In genomic region chr1:3428899-3429298, GRCh38 we compare ENCODE assay signal across 32 cellular contexts. TPM values are rescaled to one million over a fixed set of nuclear protein-coding genes. Genes with fewer than 3 reads are reported as not detected.
"Had no signal": no experiment of that assay in that cellular context is flagged by ENCODE, and none has a peak within 500 bp of the region (broad histone marks: within the 10 kb centered on the region; RNA-seq: fewer than 3 reads in every experiment).

No MANE protein-coding gene starts in this region.

- H3K9me3 Mint-ChIP-seq: activated CD4-positive, alpha-beta memory T cell treated with anti-CD3 and anti-CD28 coated beads, Interleukin-2, amount 10 ng/mL, durations not matched to agents 7 days and 5 days; activated CD4-positive, alpha-beta T cell treated with anti-CD3 and anti-CD28 coated beads, Interleukin-2, amount 10 ng/mL, durations not matched to agents 7 days and 5 days; activated naive CD8-positive, alpha-beta T cell treated with anti-CD3 and anti-CD28 coated beads for 36 hours; activated naive CD8-positive, alpha-beta T cell treated with anti-CD3 and anti-CD28 coated beads, Interleukin-2, amount 50 U/mL, for 24 hours; activated T-cell treated with anti-CD3 and anti-CD28 coated beads, Interleukin-2, amount 50 U/mL, for 24 hours; activated T-cell treated with anti-CD3 and anti-CD28 coated beads, Interleukin-2, amount 50 U/mL, for 72 hours; brain; dendritic cell treated with granulocyte-macrophage colony-stimulating factor and Interleukin-4, amounts not matched to agents 40 ng/mL and 50 ng/mL, for 4 days; endodermal cell; T-helper 2 cell treated with Interferon-gamma antibody and Interleukin-4, amounts not matched to agents 5 μg/mL and 100 μg/mL, for 36 hours; WTC11 had no signal

- H3K27ac Mint-ChIP-seq: activated CD4-positive, alpha-beta memory T cell treated with anti-CD3 and anti-CD28 coated beads, Interleukin-2, amount 10 ng/mL, durations not matched to agents 7 days and 5 days; activated CD4-positive, alpha-beta T cell treated with anti-CD3 and anti-CD28 coated beads, Interleukin-2, amount 10 ng/mL, durations not matched to agents 7 days and 5 days; activated naive CD8-positive, alpha-beta T cell treated with anti-CD3 and anti-CD28 coated beads for 36 hours; activated naive CD8-positive, alpha-beta T cell treated with anti-CD3 and anti-CD28 coated beads, Interleukin-2, amount 50 U/mL, for 24 hours; activated T-cell treated with anti-CD3 and anti-CD28 coated beads, Interleukin-2, amount 50 U/mL, for 24 hours; activated T-cell treated with anti-CD3 and anti-CD28 coated beads, Interleukin-2, amount 50 U/mL, for 72 hours; dendritic cell treated with granulocyte-macrophage colony-stimulating factor and Interleukin-4, amounts not matched to agents 40 ng/mL and 50 ng/mL, for 4 days; endodermal cell; T-helper 17 cell; T-helper 2 cell treated with Interferon-gamma antibody and Interleukin-4, amounts not matched to agents 5 μg/mL and 100 μg/mL, for 36 hours; WTC11 had no signal

- ATAC-seq: activated naive CD8-positive, alpha-beta T cell treated with anti-CD3 and anti-CD28 coated beads, Interleukin-2, amount 50 U/mL, for 24 hours; activated T-cell treated with anti-CD3 and anti-CD28 coated beads, Interleukin-2, amount 50 U/mL, for 72 hours; esophagus mucosa; T-helper 17 cell; WTC11 had no signal

- H3K36me3 ChIP-seq: adrenal gland had no signal

- H3K4me3 Mint-ChIP-seq: activated CD4-positive, alpha-beta memory T cell treated with anti-CD3 and anti-CD28 coated beads, Interleukin-2, amount 10 ng/mL, durations not matched to agents 7 days and 5 days; activated CD4-positive, alpha-beta T cell treated with anti-CD3 and anti-CD28 coated beads, Interleukin-2, amount 10 ng/mL, durations not matched to agents 7 days and 5 days; activated naive CD8-positive, alpha-beta T cell treated with anti-CD3 and anti-CD28 coated beads for 36 hours; activated naive CD8-positive, alpha-beta T cell treated with anti-CD3 and anti-CD28 coated beads, Interleukin-2, amount 50 U/mL, for 24 hours; activated T-cell treated with anti-CD3 and anti-CD28 coated beads, Interleukin-2, amount 50 U/mL, for 24 hours; activated T-cell treated with anti-CD3 and anti-CD28 coated beads, Interleukin-2, amount 50 U/mL, for 72 hours; brain; dendritic cell treated with granulocyte-macrophage colony-stimulating factor and Interleukin-4, amounts not matched to agents 40 ng/mL and 50 ng/mL, for 4 days; endodermal cell; T-helper 17 cell; T-helper 2 cell treated with Interferon-gamma antibody and Interleukin-4, amounts not matched to agents 5 μg/mL and 100 μg/mL, for 36 hours; WTC11 had no signal

- H3K27me3 ChIP-seq: adrenal gland, ascending aorta, dorsolateral prefrontal cortex had no signal

- H3K4me3 ChIP-seq: adrenal gland, ascending aorta, coronary artery, dorsolateral prefrontal cortex had no signal

- H3K9me3 ChIP-seq: adrenal gland, ascending aorta had no signal

- DNase-seq: activated CD4-positive, alpha-beta memory T cell treated with anti-CD3 and anti-CD28 coated beads, Interleukin-2, amount 10 ng/mL, durations not matched to agents 7 days and 5 days; activated CD4-positive, alpha-beta T cell treated with anti-CD3 and anti-CD28 coated beads for 1 hour; activated CD4-positive, alpha-beta T cell treated with anti-CD3 and anti-CD28 coated beads for 4 hours; activated CD4-positive, alpha-beta T cell treated with anti-CD3 and anti-CD28 coated beads, Interleukin-2, amount 10 ng/mL, durations not matched to agents 7 days and 5 days; activated CD4-positive, alpha-beta T cell treated with anti-CD3 and anti-CD28 coated beads, Interleukin-2, amount 50 U/mL, for 4 hours; activated CD8-positive, alpha-beta memory T cell treated with anti-CD3 and anti-CD28 coated beads, Interleukin-2, amount 50 U/mL, for 48 hours; activated gamma-delta T cell; activated naive CD4-positive, alpha-beta T cell; activated naive CD4-positive, alpha-beta T cell treated with anti-CD3 and anti-CD28 coated beads, Interleukin-2, amount 50 U/mL, for 16 hours; activated naive CD8-positive, alpha-beta T cell treated with anti-CD3 and anti-CD28 coated beads for 36 hours; activated naive CD8-positive, alpha-beta T cell treated with anti-CD3 and anti-CD28 coated beads, Interleukin-2, amount 50 U/mL, for 24 hours; activated T-cell treated with anti-CD3 and anti-CD28 coated beads for 4 hours; activated T-cell treated with anti-CD3 and anti-CD28 coated beads, Interleukin-2, amount 50 U/mL, for 24 hours; activated T-cell treated with anti-CD3 and anti-CD28 coated beads, Interleukin-2, amount 50 U/mL, for 72 hours; adrenal gland; central memory CD4-positive, alpha-beta T cell; cerebellar nuclear complex; dorsolateral prefrontal cortex; effector memory CD4-positive, alpha-beta T cell; endodermal cell; foreskin fibroblast; T-helper 1 cell; T-helper 17 cell; T1000 had no signal

- H3K27ac ChIP-seq: adrenal gland, ascending aorta, coronary artery had no signal

- H3K4me1 Mint-ChIP-seq: activated CD4-positive, alpha-beta memory T cell treated with anti-CD3 and anti-CD28 coated beads, Interleukin-2, amount 10 ng/mL, durations not matched to agents 7 days and 5 days; activated CD4-positive, alpha-beta T cell treated with anti-CD3 and anti-CD28 coated beads, Interleukin-2, amount 10 ng/mL, durations not matched to agents 7 days and 5 days; activated naive CD8-positive, alpha-beta T cell treated with anti-CD3 and anti-CD28 coated beads for 36 hours; activated naive CD8-positive, alpha-beta T cell treated with anti-CD3 and anti-CD28 coated beads, Interleukin-2, amount 50 U/mL, for 24 hours had no signal

- H3K27me3 Mint-ChIP-seq: activated CD4-positive, alpha-beta memory T cell treated with anti-CD3 and anti-CD28 coated beads, Interleukin-2, amount 10 ng/mL, durations not matched to agents 7 days and 5 days; activated CD4-positive, alpha-beta T cell treated with anti-CD3 and anti-CD28 coated beads, Interleukin-2, amount 10 ng/mL, durations not matched to agents 7 days and 5 days; activated naive CD8-positive, alpha-beta T cell treated with anti-CD3 and anti-CD28 coated beads, Interleukin-2, amount 50 U/mL, for 24 hours; brain; T-helper 17 cell had no signal

- H3K36me3 Mint-ChIP-seq: activated naive CD8-positive, alpha-beta T cell treated with anti-CD3 and anti-CD28 coated beads for 36 hours; brain; WTC11 had no signal

- H3K4me1 ChIP-seq: adrenal gland had no signal

RNA-seq across cellular contexts. Expression of gene ARHGEF16, which starts 25.6 kb away (rescaled TPM):
- total RNA-seq: activated CD4-positive, alpha-beta memory T cell treated with anti-CD3 and anti-CD28 coated beads, Interleukin-2, amount 10 ng/mL, durations not matched to agents 7 days and 5 days; activated CD4-positive, alpha-beta T cell treated with anti-CD3 and anti-CD28 coated beads, Interleukin-2, amount 10 ng/mL, durations not matched to agents 7 days and 5 days; ascending aorta; frontal cortex had no signal
